24 cellular contexts compared by ENCODE assay signal in genomic region chr14:55336691-55337090, GRCh38.
DNase-seq lines count a peak whose midpoint lies in the region; ATAC-seq and TF ChIP-seq lines count a peak whose summit lies in the region.
"Had no signal": no experiment of that assay in that cellular context is flagged by ENCODE, and none has a peak within 500 bp of the region (broad histone marks: within the 10 kb centered on the region; RNA-seq: fewer than 3 reads in every experiment).

No MANE protein-coding gene starts in this region.

- H4K20me1 ChIP-seq in PC-9 (ENCODE audit: insufficient read depth), result no peaks in the 10 kb centered on the region

- H3K4me1 ChIP-seq in PC-9 (replicated peaks; ENCODE audit: insufficient read depth) (peaks cover 36% of the 10 kb centered on the region), stomach (peaks cover 41 to 88% (median 65%) of the 10 kb centered on the region in 4 donors)
- peaks cover 50% of the 10 kb centered on the region for H3K4me1 ChIP-seq in effector memory CD4-positive, alpha-beta T cell (ENCODE audit: control insufficient read depth, insufficient read depth, low read length, poor library complexity, severe bottlenecking)

- peak overlapping the region; percentile 83 for H3K27ac Mint-ChIP-seq in activated T-cell treated with anti-CD3 and anti-CD28 coated beads, Interleukin-2, amount 50 U/mL, for 72 hours
- H3K27ac Mint-ChIP-seq: memory B cell had no signal

- peak in 1 of 2 donors; percentile 27 for DNase-seq in activated T-cell treated with anti-CD3 and anti-CD28 coated beads, Interleukin-2, amount 50 U/mL, for 72 hours
- DNase-seq in activated T-cell treated with anti-CD3 and anti-CD28 coated beads for 4 hours, result no peak
- no peak for DNase-seq in PC-9
- no peak for DNase-seq in effector memory CD4-positive, alpha-beta T cell
- no peak for DNase-seq in stomach
- DNase-seq in islet precursor cell, result no peak
- DNase-seq: activated CD8-positive, alpha-beta memory T cell treated with anti-CD3 and anti-CD28 coated beads for 24 hours; DND-41; effector CD4-positive, alpha-beta T cell; gastrocnemius medialis; H7; MV-4-11; NCI-H187 treated with DMSO at 0.1 percent for 48 hours; NCI-H2227 treated with DMSO at 0.1 percent for 48 hours; NCI-H774; pancreas; right cardiac atrium; SIG-M5; stimulated activated CD8-positive, alpha-beta memory T cell treated with anti-CD3 and anti-CD28 coated beads, Interleukin-4, amount 100 ng/mL, for 48 hours had no signal

- BruUV-seq in PC-9 (replicated peaks; lab: Mats Ljungman, UMichigan), result no TSS peak

- POLR2A ChIA-PET in PC-9 (lab: Charles Lee; ENCODE audit: unreplicated experiment), result interaction anchor here (0.5 kb wide), 1 partner anchor 153 kb away, joined by 3 read pairs; no protein-coding TSS in a partner anchor

- H3K27me3 ChIP-seq in PC-9 (ENCODE audit: insufficient read depth, low read depth), result no peaks in the 10 kb centered on the region
- H3K27me3 ChIP-seq in effector memory CD4-positive, alpha-beta T cell (replicated peaks; ENCODE audit: control insufficient read depth, insufficient read depth, low read length, poor library complexity, severe bottlenecking), result no peaks in the 10 kb centered on the region
- H3K27me3 ChIP-seq in stomach, result no peaks in the 10 kb centered on the region
- H3K27me3 ChIP-seq: ascending aorta, gastrocnemius medialis, pancreas, suprapubic skin had no signal

- H3K36me3 Mint-ChIP-seq in activated T-cell treated with anti-CD3 and anti-CD28 coated beads, Interleukin-2, amount 50 U/mL, for 72 hours (ENCODE audit: insufficient read depth in 2 of 2), result peaks cover 0 to 2% of the 10 kb centered on the region in 2 donors
- H3K36me3 Mint-ChIP-seq: memory B cell had no signal

- peak overlapping the region; percentile 67 for H3K4me2 ChIP-seq in PC-9

- WGBS in stomach, 5 donors, result 84 to 91% (median 89%) methylated on average over 3 of the region's 3 CpGs

- ATAC-seq in activated T-cell treated with anti-CD3 and anti-CD28 coated beads, Interleukin-2, amount 50 U/mL, for 72 hours (replicated peaks in 1 of 2), result peak; percentile 20 to 34
- no peak for ATAC-seq in GM19397 (IDR thresholded peaks at IDR 0.05; ENCODE audit: unreplicated experiment)
- ATAC-seq: gastrocnemius medialis, K562 had no signal

- peaks cover 95% of the 10 kb centered on the region for H3K4me1 Mint-ChIP-seq in activated T-cell treated with anti-CD3 and anti-CD28 coated beads, Interleukin-2, amount 50 U/mL, for 72 hours (ENCODE audit: low read depth)

- no peaks in the 10 kb centered on the region for H3K9me3 Mint-ChIP-seq in activated T-cell treated with anti-CD3 and anti-CD28 coated beads, Interleukin-2, amount 50 U/mL, for 72 hours
- H3K9me3 Mint-ChIP-seq: memory B cell had no signal

- no peak for TF ChIP-seq POLR2A in stomach (IDR thresholded peaks at IDR 0.05)

- H3K9me2 ChIP-seq in PC-9 (ENCODE audit: insufficient read depth), result no peaks in the 10 kb centered on the region

- no peak for TF ChIP-seq EP300 in stomach (IDR thresholded peaks at IDR 0.05)

- peak overlapping the region; percentile 49 to 78 for H3K4me3 Mint-ChIP-seq in activated T-cell treated with anti-CD3 and anti-CD28 coated beads, Interleukin-2, amount 50 U/mL, for 72 hours
- H3K4me3 Mint-ChIP-seq: memory B cell had no signal

- no peaks in the 10 kb centered on the region for H3K27me3 Mint-ChIP-seq in activated T-cell treated with anti-CD3 and anti-CD28 coated beads, Interleukin-2, amount 50 U/mL, for 72 hours (ENCODE audit: low read depth)
- H3K27me3 Mint-ChIP-seq: memory B cell had no signal

- H3K4me3 ChIP-seq in PC-9 (no peak overlapping the region), stomach (no peak overlapping the region)
- no peak overlapping the region for H3K4me3 ChIP-seq in effector memory CD4-positive, alpha-beta T cell (ENCODE audit: insufficient read depth, low read depth, low read length, poor library complexity, severe bottlenecking)
- H3K4me3 ChIP-seq: ascending aorta, gastrocnemius medialis, K562, pancreas, suprapubic skin had no signal

- peak overlapping the region; percentile 71 for H3K27ac ChIP-seq in PC-9
- H3K27ac ChIP-seq in effector memory CD4-positive, alpha-beta T cell (ENCODE audit: insufficient read depth, low read length, poor library complexity, severe bottlenecking), result peak overlapping the region; percentile 19
- H3K27ac ChIP-seq in stomach, result peak overlapping the region in 4 of 5 donors; percentile 20 to 56 (median 33)
- H3K27ac ChIP-seq: ascending aorta, pancreas, suprapubic skin had no signal

- intact Hi-C loops in PC-9 (cut with micrococcal nuclease; ENCODE audit: unreplicated experiment), result loop anchor here (5.0 kb wide), 1 partner anchor 64 kb away; the partner anchor contains the start of gene FBXO34
- intact Hi-C loops in stomach (cut with DNase I; ENCODE audit: low total_unique reads), result no loop called here

- H3K36me3 ChIP-seq in PC-9 (ENCODE audit: low read depth), result no peaks in the 10 kb centered on the region
- H3K36me3 ChIP-seq in effector memory CD4-positive, alpha-beta T cell (ENCODE audit: control insufficient read depth, insufficient read depth, low read length), result no peaks in the 10 kb centered on the region
- no peaks in the 10 kb centered on the region for H3K36me3 ChIP-seq in stomach
- H3K36me3 ChIP-seq: ascending aorta, gastrocnemius medialis, pancreas, suprapubic skin had no signal

- H3K9me3 ChIP-seq in PC-9 (ENCODE audit: insufficient read depth, low read depth) (no peaks in the 10 kb centered on the region), stomach (no peaks in the 10 kb centered on the region)
- H3K9me3 ChIP-seq in effector memory CD4-positive, alpha-beta T cell (ENCODE audit: control insufficient read depth, low read length), result no peaks in the 10 kb centered on the region
- H3K9me3 ChIP-seq: ascending aorta, gastrocnemius medialis, pancreas, suprapubic skin had no signal

- peaks cover 77% of the 10 kb centered on the region for H3K79me2 ChIP-seq in PC-9 (ENCODE audit: low read depth)

- H2AFZ ChIP-seq in PC-9, result no peak overlapping the region

- CTCF ChIA-PET in PC-9 (lab: Charles Lee), result interaction anchor here (0.6 to 0.8 kb wide), 2 partner anchors 95 to 150 kb away, joined by 10 to 11 read pairs; no protein-coding TSS in a partner anchor

- TF ChIP-seq CTCF in PC-9 (conservative IDR thresholded peaks at IDR 0.05) (no peak), stomach (IDR thresholded peaks at IDR 0.05) (no peak)

- peaks cover 14% of the 10 kb centered on the region; the same call in 1 of the 2 replicates for H3F3A ChIP-seq in PC-9 (ENCODE audit: insufficient read depth, low read depth)

Comparison
In these comparisons a context has a peak if more than half of its experiments do, and no peak if none do; other contexts are left out.
1. H3K27ac ChIP-seq: peak in every context shown above with its lines; median percentile 71 in PC-9; 33 in stomach; 19 in effector memory CD4-positive, alpha-beta T cell.